ENCODE assay signal across 12 cellular contexts in genomic region chr2:120766758-120767351, GRCh38. TPM values are rescaled to one million over a fixed set of nuclear protein-coding genes. Genes with fewer than 3 reads are reported as not detected.
DNase-seq lines count a peak whose midpoint lies in the region; TF ChIP-seq lines count a peak whose summit lies in the region.
"Had no signal": no experiment of that assay in that cellular context is flagged by ENCODE, and none has a peak within 500 bp of the region (broad histone marks: within the 10 kb centered on the region; RNA-seq: fewer than 3 reads in every experiment).

No MANE protein-coding gene starts in this region.

- no peak for TF ChIP-seq CTCF in AG04450 (IDR thresholded peaks at IDR 0.05; ENCODE audit: low read depth, low read length)
- no peak for TF ChIP-seq CTCF in left ventricle myocardium inferior (IDR thresholded peaks at IDR 0.05; ENCODE audit: borderline replicate concordance)
- no peak for TF ChIP-seq CTCF in ovary (IDR thresholded peaks at IDR 0.05)
- no peak for TF ChIP-seq CTCF in coronary artery (IDR thresholded peaks at IDR 0.05)

- CTCF ChIA-PET in AG04450 (lab: Charles Lee) = interaction anchor here (1.3 kb wide), 1 partner anchor 31 kb away, joined by 4 read pairs; the partner anchor contains the start of gene GLI2

- no peak overlapping the region for H3K4me3 ChIP-seq in AG04450 (ENCODE audit: low read depth, low read length)
- no peak overlapping the region for H3K4me3 ChIP-seq in SJSA1
- H3K4me3 ChIP-seq in left ventricle myocardium inferior = no peak overlapping the region
- no peak overlapping the region for H3K4me3 ChIP-seq in ovary
- no peak overlapping the region for H3K4me3 ChIP-seq in coronary artery
- H3K4me3 ChIP-seq: PC-9 had no signal

- no peak for TF ChIP-seq EP300 in ovary (IDR thresholded peaks at IDR 0.05)

- TF ChIP-seq POLR2A in ovary (IDR thresholded peaks at IDR 0.05) = no peak

- 47 to 63% (median 52%) methylated on average over 12 of the region's 12 CpGs for WGBS in ovary, 3 donors

- H3K27me3 ChIP-seq in AG04450 (ENCODE audit: control insufficient read depth, insufficient read depth, low read length) (no peaks in the 10 kb centered on the region), SJSA1 (replicated peaks) (no peaks in the 10 kb centered on the region), left ventricle myocardium inferior (ENCODE audit: low read depth) (no peaks in the 10 kb centered on the region), ovary (no peaks in the 10 kb centered on the region)

- DNase-seq in AG04450 (ENCODE audit: low read depth, low spot score) (no peak), SJSA1 (ENCODE audit: low read depth in 1 of 2, low spot score in 2 of 2) (peak in 1 of 2 experiments; percentile 54), left ventricle myocardium inferior (no peak), ovary (peak; percentile 39 to 55 (median 51)), AML-193 (lab: John Stamatoyannopoulos, UW) (no peak), coronary artery (ENCODE audit: low spot score) (no peak), NCI-H774 (lab: John Stamatoyannopoulos, UW) (no peak)
- no peak for DNase-seq in stimulated activated CD4-positive, alpha-beta T cell treated with anti-CD3 and anti-CD28 coated beads, Interleukin-1b, Interleukin-23, amount 100 ng/mL, for 48 hours
- DNase-seq: activated CD4-positive, alpha-beta T cell treated with anti-CD3 and anti-CD28 coated beads, Interleukin-2, amount 50 U/mL, for 4 hours; NCI-H1092 treated with DMSO at 0.1 percent for 48 hours; NCI-H345 had no signal

- H3K36me3 ChIP-seq in SJSA1 (0 out of 2 replicates have a peak, but pooled peaks cover 8% of the 10 kb centered on the region), left ventricle myocardium inferior (no peaks in the 10 kb centered on the region), ovary (no peaks in the 10 kb centered on the region)

- intact Hi-C loops in left ventricle myocardium inferior (cut with micrococcal nuclease) = no loop called here
- intact Hi-C loops in ovary (cut with DNase I) = no loop called here

- POLR2A ChIA-PET in AG04450 (lab: Yijun Ruan, JAX) = interaction anchor here (2.0 kb wide), 1 partner anchor 13 kb away, joined by 4 read pairs; no protein-coding TSS in a partner anchor

- H3K27ac ChIP-seq in AG04450 (ENCODE audit: low read depth, low read length) (peak overlapping the region; percentile 100), SJSA1 (peak overlapping the region; percentile 94), left ventricle myocardium inferior (replicated peaks) (peak overlapping the region; percentile 82), ovary (peak overlapping the region; percentile 79 to 97), coronary artery (peak overlapping the region in 1 of 2 donors; percentile 83)
- H3K27ac ChIP-seq: PC-9 had no signal

- H3K9me3 ChIP-seq in AG04450 (ENCODE audit: control insufficient read depth, insufficient read depth, low read length) (no peaks in the 10 kb centered on the region; the same call in 1 of the 2 replicates), SJSA1 (replicated peaks) (no peaks in the 10 kb centered on the region), left ventricle myocardium inferior (replicated peaks) (no peaks in the 10 kb centered on the region), ovary (no peaks in the 10 kb centered on the region)

- peaks cover 74% of the 10 kb centered on the region for H3K4me1 ChIP-seq in SJSA1 (replicated peaks)
- H3K4me1 ChIP-seq in left ventricle myocardium inferior = peaks cover 24% of the 10 kb centered on the region
- H3K4me1 ChIP-seq in ovary (ENCODE audit: insufficient read depth) = peaks cover 58% of the 10 kb centered on the region

RNA-seq across cellular contexts. Expression of gene GLI2, which starts 31.2 kb away (rescaled TPM):
- polyA plus RNA-seq in AG04450 (2011; rRNA removed) = 5.2 and 8.4 TPM in 2 replicates
- polyA minus RNA-seq in AG04450 (2011; rRNA and poly(A)+ RNA removed) = 7.8 and 11.5 TPM in 2 replicates
- 8.8 and 20.0 TPM in 2 replicates for total RNA-seq in SJSA1 (2014; rRNA removed; shearing (Covaris generic))
- total RNA-seq in left ventricle myocardium inferior = 2.4 TPM
- 10 to 100 TPM in 6 of 7 donors, 1 to 10 TPM in 1; 6.9 to 53.0 (median 38.9) TPM for total RNA-seq in ovary
- polyA plus RNA-seq in ovary = 10 to 100 TPM in 1 of 2 donors, 1 to 10 TPM in 1; 5.9 to 18.5 TPM

Comparison
In these comparisons a context has a peak if more than half of its experiments do, and no peak if none do; other contexts are left out.
1. DNase-seq: peak in ovary (5 of 5); none in AG04450 (single experiment), left ventricle myocardium inferior (single experiment), AML-193 (0 of 2), coronary artery (single experiment), NCI-H774 (single experiment) and stimulated activated CD4-positive, alpha-beta T cell treated with anti-CD3 and anti-CD28 coated beads, Interleukin-1b, Interleukin-23, amount 100 ng/mL, for 48 hours (single experiment).